19 cellular contexts compared by ENCODE assay signal in the genomic region with DNA sequence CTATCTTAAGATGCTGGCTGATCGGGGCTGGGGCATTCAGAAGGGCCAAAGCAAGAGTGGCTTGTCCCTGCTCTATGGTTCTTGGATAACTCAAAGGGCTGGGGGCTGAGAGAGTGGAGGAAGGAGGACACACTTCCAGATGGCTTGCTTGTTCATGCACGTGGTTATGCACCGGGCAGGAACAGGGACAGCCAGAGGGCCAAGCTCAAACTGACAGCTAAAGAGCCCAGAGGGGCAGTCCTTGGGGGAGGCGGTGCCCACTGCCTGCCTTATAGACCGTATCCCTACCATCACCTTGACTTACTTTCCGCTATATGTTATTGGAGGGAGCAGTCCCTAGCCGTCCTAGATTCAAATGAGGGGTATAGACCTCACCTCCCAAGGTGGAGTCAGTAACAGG.
"Had no signal": no experiment of that assay in that cellular context is flagged by ENCODE, and none has a peak within 500 bp of the region (broad histone marks: within the 10 kb centered on the region; RNA-seq: fewer than 3 reads in every experiment).

No MANE protein-coding gene starts in this region.

- ATAC-seq: heart left ventricle; left colon; left ventricle myocardium superior; mucosa of descending colon; naive thymus-derived CD8-positive, alpha-beta T cell had no signal

- H3K4me3 Mint-ChIP-seq: naive thymus-derived CD8-positive, alpha-beta T cell; neural crest cell had no signal

- H3K27me3 ChIP-seq: heart left ventricle, testis, tibial nerve had no signal

- FAIRE-seq: colon, endothelial cell of umbilical vein, small intestine had no signal

- H3K27ac Mint-ChIP-seq: naive thymus-derived CD8-positive, alpha-beta T cell had no signal

- H3K4me1 Mint-ChIP-seq: naive thymus-derived CD8-positive, alpha-beta T cell; neural crest cell had no signal

- DNase-seq: cerebellar nuclear complex; erythroblast; foreskin melanocyte; heart left ventricle; hippocampal formation; left colon; left ventricle myocardium superior; mucosa of descending colon; naive thymus-derived CD8-positive, alpha-beta T cell; posterior cingulate gyrus; small intestine; stimulated activated CD4-positive, alpha-beta T cell treated with anti-CD3 and anti-CD28 coated beads, Interleukin-12 subunit alpha, Interleukin-12 subunit beta, amount 100 ng/mL, for 4 hours; stimulated activated naive CD4-positive, alpha-beta T cell treated with Interleukin-2 at 50 U/mL for 16 hours; testis had no signal

- H3K9me3 ChIP-seq: mucosa of descending colon, testis had no signal

- H3K36me3 ChIP-seq: heart left ventricle, tibial nerve had no signal

- H3K4me3 ChIP-seq: heart left ventricle, lung, mucosa of descending colon, testis, tibial nerve had no signal

- H3K27ac ChIP-seq: testis, tibial nerve had no signal
